Comparison of ENCODE assay signal across 15 cellular contexts in genomic region chr19:36149673-36150406, GRCh38. TPM values are rescaled to one million over a fixed set of nuclear protein-coding genes. Genes with fewer than 3 reads are reported as not detected.
A peak's percentile ranks its signal among the peaks of the same experiment; 100 is the strongest.
DNase-seq lines count a peak whose midpoint lies in the region; ATAC-seq lines count a peak whose summit lies in the region.
"Had no signal": no experiment of that assay in that cellular context is flagged by ENCODE, and none has a peak within 500 bp of the region (broad histone marks: within the 10 kb centered on the region; RNA-seq: fewer than 3 reads in every experiment).

No MANE protein-coding gene starts in this region.

- H3K9me3 ChIP-seq in subcutaneous abdominal adipose tissue (ENCODE audit: control insufficient read depth in 5 of 5, low read length in 5 of 5): no peaks in the 10 kb centered on the region
- H3K9me3 ChIP-seq: HAP-1, upper lobe of right lung had no signal

- CTCF ChIA-PET in activated naive CD4-positive, alpha-beta T cell treated with anti-CD3 and anti-CD28 coated beads for 36 hours (lab: Charles Lee): interaction anchor here (0.6 kb wide), 1 partner anchor 26 kb away, joined by 3 read pairs; no protein-coding TSS in a partner anchor

- H3K4me3 ChIP-seq in subcutaneous abdominal adipose tissue (ENCODE audit: low read depth in 1 of 5, low read length in 5 of 5): no peak overlapping the region
- H3K4me3 ChIP-seq: HAP-1, upper lobe of right lung had no signal

- no peak for DNase-seq in activated naive CD4-positive, alpha-beta T cell treated with anti-CD3 and anti-CD28 coated beads for 36 hours
- no peak for DNase-seq in activated naive CD4-positive, alpha-beta T cell treated with anti-CD3 and anti-CD28 coated beads, Interleukin-2, amount 50 U/mL, for 72 hours (ENCODE audit: low spot score in 2 of 2)
- DNase-seq in inferior parietal cortex (ENCODE audit: extremely low spot score): no peak
- no peak for DNase-seq in central memory CD4-positive, alpha-beta T cell
- DNase-seq: activated naive CD4-positive, alpha-beta T cell; GF-D8; midbrain; NCI-H2171; upper lobe of right lung had no signal

- H3K36me3 Mint-ChIP-seq in activated naive CD4-positive, alpha-beta T cell treated with anti-CD3 and anti-CD28 coated beads for 36 hours (ENCODE audit: low read depth): peaks cover 29% of the 10 kb centered on the region
- peaks cover 13 to 28% of the 10 kb centered on the region in 2 donors for H3K36me3 Mint-ChIP-seq in activated naive CD4-positive, alpha-beta T cell treated with anti-CD3 and anti-CD28 coated beads, Interleukin-2, amount 50 U/mL, for 72 hours

- H3K4me3 Mint-ChIP-seq in activated naive CD4-positive, alpha-beta T cell treated with anti-CD3 and anti-CD28 coated beads for 36 hours: no peak overlapping the region
- H3K4me3 Mint-ChIP-seq: central memory CD8-positive, alpha-beta T cell had no signal

- no peaks in the 10 kb centered on the region for H3K27me3 ChIP-seq in subcutaneous abdominal adipose tissue (ENCODE audit: control insufficient read depth in 5 of 5, insufficient read depth in 4 of 5, low read length in 5 of 5)
- H3K27me3 ChIP-seq: upper lobe of right lung had no signal

- no peaks in the 10 kb centered on the region for H3K4me1 Mint-ChIP-seq in activated naive CD4-positive, alpha-beta T cell treated with anti-CD3 and anti-CD28 coated beads for 36 hours (ENCODE audit: low read depth)

- peak overlapping the region; percentile 2 for H3K27ac Mint-ChIP-seq in activated naive CD4-positive, alpha-beta T cell treated with anti-CD3 and anti-CD28 coated beads for 36 hours
- H3K27ac Mint-ChIP-seq in activated naive CD4-positive, alpha-beta T cell treated with anti-CD3 and anti-CD28 coated beads, Interleukin-2, amount 50 U/mL, for 72 hours: peak overlapping the region in 1 of 2 donors; percentile 82

- no peaks in the 10 kb centered on the region for H3K27me3 Mint-ChIP-seq in activated naive CD4-positive, alpha-beta T cell treated with anti-CD3 and anti-CD28 coated beads for 36 hours (ENCODE audit: low read depth)
- H3K27me3 Mint-ChIP-seq: central memory CD8-positive, alpha-beta T cell had no signal

- intact Hi-C loops in activated naive CD4-positive, alpha-beta T cell treated with anti-CD3 and anti-CD28 coated beads for 36 hours (cut with micrococcal nuclease): loop anchor here (10.0 kb wide), 1 partner anchor 405 kb away; the partner anchor contains the start of genes IGFLR1, LIN37, PSENEN and U2AF1L4

- no peaks in the 10 kb centered on the region for H3K9me3 Mint-ChIP-seq in activated naive CD4-positive, alpha-beta T cell treated with anti-CD3 and anti-CD28 coated beads for 36 hours
- H3K9me3 Mint-ChIP-seq in activated naive CD4-positive, alpha-beta T cell treated with anti-CD3 and anti-CD28 coated beads, Interleukin-2, amount 50 U/mL, for 72 hours: no peaks in the 10 kb centered on the region
- H3K9me3 Mint-ChIP-seq: central memory CD8-positive, alpha-beta T cell had no signal

- peak overlapping the region; percentile 90 for H3K27ac ChIP-seq in subcutaneous abdominal adipose tissue (ENCODE audit: low read depth, low read length)
- H3K27ac ChIP-seq: HL-60 had no signal

- peaks cover 3 to 27% (median 22%) of the 10 kb centered on the region in 5 donors for H3K4me1 ChIP-seq in subcutaneous abdominal adipose tissue (ENCODE audit: control insufficient read depth in 5 of 5, insufficient read depth in 5 of 5, low read length in 5 of 5)
- H3K4me1 ChIP-seq: HAP-1 had no signal

- ATAC-seq in activated naive CD4-positive, alpha-beta T cell treated with anti-CD3 and anti-CD28 coated beads, Interleukin-2, amount 50 U/mL, for 72 hours: no peak
- ATAC-seq in esophagus mucosa: peak; percentile 89
- ATAC-seq: upper lobe of right lung had no signal

- H3K9ac ChIP-seq in subcutaneous abdominal adipose tissue (ENCODE audit: low read length in 5 of 5): no peak overlapping the region

- peaks cover 4 to 57% (median 54%) of the 10 kb centered on the region in 5 donors for H3K36me3 ChIP-seq in subcutaneous abdominal adipose tissue (ENCODE audit: control insufficient read depth in 5 of 5, insufficient read depth in 5 of 5, low read length in 5 of 5)

RNA-seq across cellular contexts. Expression of gene COX7A1, which starts 2.4 kb away (rescaled TPM):
- total RNA-seq in activated naive CD4-positive, alpha-beta T cell treated with anti-CD3 and anti-CD28 coated beads for 36 hours: not detected
- total RNA-seq in activated naive CD4-positive, alpha-beta T cell treated with anti-CD3 and anti-CD28 coated beads, Interleukin-2, amount 50 U/mL, for 72 hours: not detected
- 3.5 TPM for total RNA-seq in esophagus mucosa
- total RNA-seq: osteocyte had no signal

RNA-seq across cellular contexts. Expression of gene CAPNS1, which starts 10.0 kb away (rescaled TPM):
- total RNA-seq in activated naive CD4-positive, alpha-beta T cell treated with anti-CD3 and anti-CD28 coated beads for 36 hours: 100 to 1,000 TPM; 301 to 307 TPM
- total RNA-seq in activated naive CD4-positive, alpha-beta T cell treated with anti-CD3 and anti-CD28 coated beads, Interleukin-2, amount 50 U/mL, for 72 hours: 100 to 1,000 TPM; 234 to 377 TPM
- 953 TPM for total RNA-seq in esophagus mucosa

RNA-seq across cellular contexts. Expression of gene TBCB, which starts 34.6 kb away (rescaled TPM):
- total RNA-seq in activated naive CD4-positive, alpha-beta T cell treated with anti-CD3 and anti-CD28 coated beads for 36 hours: 100 to 1,000 TPM; 104 to 105 TPM
- total RNA-seq in activated naive CD4-positive, alpha-beta T cell treated with anti-CD3 and anti-CD28 coated beads, Interleukin-2, amount 50 U/mL, for 72 hours: 100 to 1,000 TPM in 1 of 2 donors, 10 to 100 TPM in 1; 94.4 to 107 TPM
- total RNA-seq in esophagus mucosa: 81.5 TPM

RNA-seq across cellular contexts. Expression of gene POLR2I, which starts 35.2 kb away (rescaled TPM):
- total RNA-seq in activated naive CD4-positive, alpha-beta T cell treated with anti-CD3 and anti-CD28 coated beads for 36 hours: 10 to 100 TPM; 86.8 to 87.4 TPM
- 10 to 100 TPM; 39.1 to 66.3 TPM for total RNA-seq in activated naive CD4-positive, alpha-beta T cell treated with anti-CD3 and anti-CD28 coated beads, Interleukin-2, amount 50 U/mL, for 72 hours
- total RNA-seq in esophagus mucosa: 72.0 TPM

RNA-seq across cellular contexts. Expression of gene OVOL3, which starts 38.9 kb away (rescaled TPM):
- total RNA-seq in activated naive CD4-positive, alpha-beta T cell treated with anti-CD3 and anti-CD28 coated beads for 36 hours: not detected
- total RNA-seq in activated naive CD4-positive, alpha-beta T cell treated with anti-CD3 and anti-CD28 coated beads, Interleukin-2, amount 50 U/mL, for 72 hours: not detected
- total RNA-seq in esophagus mucosa: not detected
- total RNA-seq: osteocyte, upper lobe of right lung had no signal
